In the genomic region with DNA sequence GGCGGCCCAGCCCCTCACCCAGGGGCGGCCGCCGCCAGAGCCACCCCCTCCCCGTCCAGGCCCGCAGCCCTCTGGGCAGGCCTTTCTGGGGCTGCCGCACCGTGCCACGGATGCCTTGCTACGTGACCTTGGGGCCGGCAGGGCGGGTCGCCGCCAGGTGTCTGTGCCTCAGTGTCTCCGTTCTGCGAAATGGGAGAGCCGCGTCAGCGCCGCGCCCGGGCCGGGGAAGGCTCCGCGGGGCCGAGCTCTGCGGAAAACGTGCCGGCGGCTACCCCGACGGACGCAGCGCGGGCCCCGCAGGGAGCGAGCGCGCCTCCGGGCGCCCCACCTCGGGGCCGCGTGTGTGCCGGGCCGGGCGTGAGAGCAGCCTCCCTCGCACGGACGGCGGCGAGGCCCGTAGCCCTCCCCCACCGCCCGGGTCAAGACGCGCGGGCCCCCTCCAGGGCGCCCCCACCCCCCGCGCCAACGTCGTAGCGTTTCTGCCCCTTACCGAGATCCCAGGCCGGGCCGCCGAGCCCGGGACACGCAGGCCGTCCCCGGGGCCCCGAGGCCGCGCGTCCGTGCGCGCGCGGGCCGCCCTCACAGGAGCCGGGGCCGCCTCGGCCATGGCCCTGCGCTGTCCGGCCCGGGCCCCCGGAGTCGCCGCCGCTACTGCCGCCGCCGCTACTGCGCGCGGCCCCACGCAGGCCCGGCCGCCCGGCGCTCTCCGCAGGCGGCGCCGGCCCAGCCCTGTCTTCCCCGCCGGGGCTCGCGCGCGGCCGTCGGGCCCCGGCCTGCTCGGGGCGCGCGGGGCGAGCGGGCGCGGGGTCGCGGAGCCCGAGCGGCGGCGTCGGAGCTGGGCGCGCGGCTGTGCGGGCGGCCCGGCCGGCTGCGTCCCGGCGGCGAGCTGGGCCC, we compare ENCODE assay signal across 8 cellular contexts. TPM values are rescaled to one million over a fixed set of nuclear protein-coding genes. Genes with fewer than 3 reads are reported as not detected.
A peak's percentile ranks its signal among the peaks of the same experiment; 100 is the strongest.
DNase-seq lines count a peak whose midpoint lies in the region; TF ChIP-seq lines count a peak whose summit lies in the region.

No MANE protein-coding gene starts in this region.

- CTCF ChIA-PET in HEK293T (lab: Yijun Ruan, JAX), result interaction anchor here (0.5 to 1.5 kb wide), 4 partner anchors 10 to 198 kb away, joined by 3 to 4 read pairs (median 3); a partner anchor contains a TSS

- no peak overlapping the region for H2BK120ac ChIP-seq in mesenchymal stem cell (ENCODE audit: low read depth, low read length)

- peak overlapping the region; percentile 72 for H2AFZ ChIP-seq in mesenchymal stem cell (ENCODE audit: low read depth, low read length)

- peaks cover 21% of the 10 kb centered on the region for H3K4me1 Mint-ChIP-seq in activated CD4-positive, alpha-beta T cell treated with anti-CD3 and anti-CD28 coated beads, Interleukin-2, amount 10 ng/mL, durations not matched to agents 24 days and 14 days

- H2BK12ac ChIP-seq in mesenchymal stem cell (ENCODE audit: low read length in 2 of 2), result peak overlapping the region in 1 of 2 experiments; percentile 18

- peak; percentile 70 for DNase-seq in activated CD4-positive, alpha-beta T cell treated with anti-CD3 and anti-CD28 coated beads, Interleukin-2, amount 10 ng/mL, durations not matched to agents 24 days and 14 days
- no peak for DNase-seq in activated CD4-positive, alpha-beta T cell treated with anti-CD3 and anti-CD28 coated beads, Interleukin-2, amount 50 U/mL, for 1 hour
- peak; percentile 71 for DNase-seq in HEK293T (ENCODE audit: extremely low spot score)
- DNase-seq in NCI-H69 (lab: John Stamatoyannopoulos, UW), result peak; percentile 59
- DNase-seq in colonic mucosa, result no peak
- peak; percentile 20 for DNase-seq in mesenchymal stem cell
- no peak for DNase-seq in tibial artery
- no peak for DNase-seq in NCI-H1105 (lab: John Stamatoyannopoulos, UW)

- H4K8ac ChIP-seq in mesenchymal stem cell (ENCODE audit: low read length), result peak overlapping the region; percentile 55

- H3K4me2 ChIP-seq in mesenchymal stem cell (ENCODE audit: low read length, poor library complexity, severe bottlenecking), result peak overlapping the region; percentile 92

- H3K9me3 Mint-ChIP-seq in activated CD4-positive, alpha-beta T cell treated with anti-CD3 and anti-CD28 coated beads, Interleukin-2, amount 10 ng/mL, durations not matched to agents 24 days and 14 days, result no peaks in the 10 kb centered on the region

- H3K36me3 ChIP-seq in colonic mucosa (no peaks in the 10 kb centered on the region), mesenchymal stem cell (ENCODE audit: control insufficient read depth in 1 of 2, insufficient read depth in 2 of 2, low read depth in 1 of 2, low read length in 2 of 2) (peaks cover 20 to 21% of the 10 kb centered on the region in 2 experiments), tibial artery (peaks cover 10 to 20% (median 11%) of the 10 kb centered on the region in 3 donors)

- H3K9me3 ChIP-seq in colonic mucosa (no peaks in the 10 kb centered on the region), mesenchymal stem cell (ENCODE audit: control insufficient read depth, low read length) (no peaks in the 10 kb centered on the region), tibial artery (no peaks in the 10 kb centered on the region)

- intact Hi-C loops in activated CD4-positive, alpha-beta T cell treated with anti-CD3 and anti-CD28 coated beads, Interleukin-2, amount 10 ng/mL, durations not matched to agents 24 days and 14 days (cut with micrococcal nuclease), result loop anchor here (1.0 to 5.0 kb wide), 4 partner anchors 37 to 197 kb away; a partner anchor contains a TSS
- intact Hi-C loops in colonic mucosa (cut with DNase I) (no loop called here), tibial artery (cut with DNase I; ENCODE audit: low total_unique reads) (loop anchor here (5.0 kb wide), 1 partner anchor 38 kb away; a partner anchor contains a TSS)

- H3K4me1 ChIP-seq in colonic mucosa, result no peaks in the 10 kb centered on the region
- H3K4me1 ChIP-seq in mesenchymal stem cell (ENCODE audit: control insufficient read depth, insufficient read depth, low read depth, low read length), result peaks cover 9% of the 10 kb centered on the region
- peaks cover 0 to 30% (median 20%) of the 10 kb centered on the region in 4 donors for H3K4me1 ChIP-seq in tibial artery

- H3K18ac ChIP-seq in mesenchymal stem cell (ENCODE audit: low read depth in 1 of 2, low read length in 2 of 2), result peak overlapping the region in 1 of 2 experiments; percentile 56

- peaks cover 31% of the 10 kb centered on the region for H3K79me1 ChIP-seq in mesenchymal stem cell (replicated peaks; ENCODE audit: low read length, poor library complexity, severe bottlenecking)

- POLR2A ChIA-PET in HEK293T (lab: Yijun Ruan, JAX), result interaction anchor here (0.6 to 2.0 kb wide), 16 partner anchors 9 to 198 kb away, joined by 3 to 14 read pairs (median 5); a partner anchor contains a TSS

- H3K4me3 Mint-ChIP-seq in activated CD4-positive, alpha-beta T cell treated with anti-CD3 and anti-CD28 coated beads, Interleukin-2, amount 10 ng/mL, durations not matched to agents 24 days and 14 days, result peak overlapping the region; percentile 32

- H3K36me3 Mint-ChIP-seq in activated CD4-positive, alpha-beta T cell treated with anti-CD3 and anti-CD28 coated beads, Interleukin-2, amount 10 ng/mL, durations not matched to agents 24 days and 14 days (ENCODE audit: low read depth), result peaks cover 14% of the 10 kb centered on the region

- H3K27me3 ChIP-seq in colonic mucosa (no peaks in the 10 kb centered on the region), mesenchymal stem cell (ENCODE audit: control insufficient read depth in 1 of 2, insufficient read depth in 1 of 2, low read length in 2 of 2) (no peaks in the 10 kb centered on the region), tibial artery (no peaks in the 10 kb centered on the region)

- no peak overlapping the region for H2BK15ac ChIP-seq in mesenchymal stem cell (ENCODE audit: low read depth, poor library complexity, severe bottlenecking)

- 2% methylated on average over 47 of the region's 142 CpGs for WGBS in mesenchymal stem cell

- peak overlapping the region; percentile 59 for H4K91ac ChIP-seq in mesenchymal stem cell (ENCODE audit: low read length)

- H3K4ac ChIP-seq in mesenchymal stem cell (ENCODE audit: low read depth in 1 of 2, low read length in 2 of 2), result peak overlapping the region in 1 of 2 experiments; percentile 42

- H2AK5ac ChIP-seq in mesenchymal stem cell (ENCODE audit: low read length, severe bottlenecking), result no peak overlapping the region

- peak overlapping the region in 1 of 2 experiments; percentile 93 for H3K23ac ChIP-seq in mesenchymal stem cell (ENCODE audit: low read length in 2 of 2)

- no peak overlapping the region for H2BK5ac ChIP-seq in mesenchymal stem cell (ENCODE audit: low read depth, low read length, poor library complexity, severe bottlenecking)

- no peak overlapping the region for H3K27ac ChIP-seq in colonic mucosa
- no peak overlapping the region for H3K27ac ChIP-seq in mesenchymal stem cell (ENCODE audit: low read length, poor library complexity, severe bottlenecking)
- no peak overlapping the region for H3K27ac ChIP-seq in tibial artery

- H3K27me3 Mint-ChIP-seq in activated CD4-positive, alpha-beta T cell treated with anti-CD3 and anti-CD28 coated beads, Interleukin-2, amount 10 ng/mL, durations not matched to agents 24 days and 14 days, result peaks cover 19% of the 10 kb centered on the region

- H3K9ac ChIP-seq in colonic mucosa (ENCODE audit: low read depth in 2 of 2, low read length in 2 of 2) (peak overlapping the region in 1 of 2 donors; percentile 63), mesenchymal stem cell (ENCODE audit: low read length) (peak overlapping the region; percentile 92)

- TF ChIP-seq CTCF in colonic mucosa (IDR thresholded peaks at IDR 0.05), result no peak
- TF ChIP-seq CTCF in tibial artery (IDR thresholded peaks at IDR 0.05), result no peak

- H3K27ac Mint-ChIP-seq in activated CD4-positive, alpha-beta T cell treated with anti-CD3 and anti-CD28 coated beads, Interleukin-2, amount 10 ng/mL, durations not matched to agents 24 days and 14 days, result no peak overlapping the region

- peak overlapping the region in 1 of 2 experiments; percentile 36 for H3K14ac ChIP-seq in mesenchymal stem cell (ENCODE audit: low read length in 2 of 2)

- H3K4me3 ChIP-seq in colonic mucosa (peak overlapping the region; percentile 60), mesenchymal stem cell (ENCODE audit: insufficient read depth in 1 of 2, low read depth in 1 of 2, low read length in 2 of 2) (peak overlapping the region; percentile 86 to 91), tibial artery (peak overlapping the region; percentile 73 to 93)

TF ChIP-seq in HEK293T, 16 proteins besides CTCF, POLR2A, EP300 and RAD21:
- no peak for TF ChIP-seq BHLHE40 (IDR thresholded peaks at IDR 0.05; ENCODE audit: borderline replicate concordance)
- TF ChIP-seq ARNT (IDR thresholded peaks at IDR 0.05), result no peak
- no peak for TF ChIP-seq SP1 (IDR thresholded peaks at IDR 0.05)
- no peak for TF ChIP-seq FOXK2 (IDR thresholded peaks at IDR 0.05)
- no peak for TF ChIP-seq FOXA1 (IDR thresholded peaks at IDR 0.05)

RNA-seq across cellular contexts. Expression of a gene that starts 1.1 kb away (rescaled TPM):
- 18.2 and 19.2 TPM in 2 replicates for total RNA-seq in activated CD4-positive, alpha-beta T cell treated with anti-CD3 and anti-CD28 coated beads, Interleukin-2, amount 10 ng/mL, durations not matched to agents 24 days and 14 days
- 10 to 100 TPM in 1 of 2 donors, 1 to 10 TPM in 1; 9.5 to 13.1 TPM for total RNA-seq in colonic mucosa
- 9.4 TPM for polyA plus RNA-seq in mesenchymal stem cell (2013, experiment 1 of 2)
- 8.5 TPM for polyA plus RNA-seq in mesenchymal stem cell (2013, experiment 2 of 2)

RNA-seq across cellular contexts. Expression of a gene that starts 37.8 kb away (rescaled TPM):
- total RNA-seq in activated CD4-positive, alpha-beta T cell treated with anti-CD3 and anti-CD28 coated beads, Interleukin-2, amount 10 ng/mL, durations not matched to agents 24 days and 14 days, result 23.3 and 24.8 TPM in 2 replicates
- total RNA-seq in colonic mucosa, result 10 to 100 TPM; 12.2 to 14.5 TPM
- 10.9 TPM for polyA plus RNA-seq in mesenchymal stem cell (2013, experiment 1 of 2)
- polyA plus RNA-seq in mesenchymal stem cell (2013, experiment 2 of 2), result 10.7 TPM

Comparison
In these comparisons a context has a peak if more than half of its experiments do, and no peak if none do; other contexts are left out.
1. DNase-seq: peak in activated CD4-positive, alpha-beta T cell treated with anti-CD3 and anti-CD28 coated beads, Interleukin-2, amount 10 ng/mL, durations not matched to agents 24 days and 14 days (single experiment), HEK293T (single experiment), NCI-H69 (single experiment) and mesenchymal stem cell (single experiment); none in activated CD4-positive, alpha-beta T cell treated with anti-CD3 and anti-CD28 coated beads, Interleukin-2, amount 50 U/mL, for 1 hour (single experiment), colonic mucosa (single experiment), tibial artery (0 of 2) and NCI-H1105 (single experiment).
2. Peak in every context shown above with its lines, with median percentiles within 50 percentile points of each other: H3K4me3 ChIP-seq.